ENCODE assay signal across 8 cellular contexts in genomic region chr18:37564796-37565137, GRCh38. TPM values are rescaled to one million over a fixed set of nuclear protein-coding genes. Genes with fewer than 3 reads are reported as not detected.
DNase-seq lines count a peak whose midpoint lies in the region; ATAC-seq and TF ChIP-seq lines count a peak whose summit lies in the region.

No MANE protein-coding gene starts in this region.

- H3K79me1 ChIP-seq in mesendoderm (ENCODE audit: low read length), result no peaks in the 10 kb centered on the region

- peak; percentile 41 for DNase-seq in activated naive CD4-positive, alpha-beta T cell treated with anti-CD3 and anti-CD28 coated beads, Interleukin-2, amount 10 ng/mL, durations not matched to agents 7 days and 5 days
- no peak for DNase-seq in activated naive CD4-positive, alpha-beta T cell treated with Interleukin-2 at 50 U/mL for 16 hours
- peak; percentile 95 for DNase-seq in endodermal cell
- DNase-seq in mesendoderm, result peak; percentile 83
- no peak for DNase-seq in T-helper 9 cell
- no peak for DNase-seq in AML-193 (lab: John Stamatoyannopoulos, UW)
- no peak for DNase-seq in stimulated activated CD4-positive, alpha-beta T cell treated with anti-CD3 and anti-CD28 coated beads, Interleukin-4, amount 100 ng/mL, for 1 hour

- H2BK120ac ChIP-seq in mesendoderm (ENCODE audit: low read depth, low read length), result no peak overlapping the region

- WGBS in endodermal cell (ENCODE audit: insufficient coverage in 1 of 2, insufficient read length in 1 of 2), 2 experiments, result 2 to 3% methylated on average over 20 to 22 of the region's 22 CpGs
- no CpG with 5 or more reads among the region's 22 CpGs for WGBS in mesendoderm (ENCODE audit: extremely low coverage, insufficient coverage, low lambda C conversion rate)

- ATAC-seq in HG03159 (IDR thresholded peaks at IDR 0.05; ENCODE audit: unreplicated experiment), result no peak

- no peak overlapping the region for H3K23ac ChIP-seq in mesendoderm (ENCODE audit: low read length)

- H2AK5ac ChIP-seq in mesendoderm (ENCODE audit: low read length), result no peak overlapping the region

- CTCF ChIA-PET in activated naive CD4-positive, alpha-beta T cell treated with anti-CD3 and anti-CD28 coated beads, Interleukin-2, amount 10 ng/mL, durations not matched to agents 7 days and 5 days (lab: Charles Lee), result no interaction called here

- H2BK15ac ChIP-seq in mesendoderm (replicated peaks; ENCODE audit: low read depth), result no peak overlapping the region

- H3K56ac ChIP-seq in mesendoderm (ENCODE audit: low read length), result no peak overlapping the region

- H3K9me3 Mint-ChIP-seq in activated naive CD4-positive, alpha-beta T cell treated with anti-CD3 and anti-CD28 coated beads, Interleukin-2, amount 10 ng/mL, durations not matched to agents 7 days and 5 days, result no peaks in the 10 kb centered on the region
- no peaks in the 10 kb centered on the region for H3K9me3 Mint-ChIP-seq in endodermal cell

- no peaks in the 10 kb centered on the region for H3K36me3 ChIP-seq in endodermal cell (ENCODE audit: control insufficient read depth, insufficient read depth, low read length)
- H3K36me3 ChIP-seq in mesendoderm (ENCODE audit: control insufficient read depth, insufficient read depth, low read length), result no peaks in the 10 kb centered on the region

- no peaks in the 10 kb centered on the region for H3K4me1 ChIP-seq in endodermal cell (ENCODE audit: control insufficient read depth, insufficient read depth, low read length)
- H3K4me1 ChIP-seq in mesendoderm (ENCODE audit: control insufficient read depth, low read depth, low read length), result no peaks in the 10 kb centered on the region

- no peaks in the 10 kb centered on the region for H3K79me2 ChIP-seq in mesendoderm (ENCODE audit: control insufficient read depth, insufficient read depth, low read length)

- peaks cover 7% of the 10 kb centered on the region for H3K4me1 Mint-ChIP-seq in activated naive CD4-positive, alpha-beta T cell treated with anti-CD3 and anti-CD28 coated beads, Interleukin-2, amount 10 ng/mL, durations not matched to agents 7 days and 5 days
- peaks cover 9% of the 10 kb centered on the region for H3K4me1 Mint-ChIP-seq in endodermal cell

- H3K9me3 ChIP-seq in endodermal cell (ENCODE audit: control insufficient read depth, low read length), result no peaks in the 10 kb centered on the region

- H4K5ac ChIP-seq in mesendoderm (ENCODE audit: low read length), result no peak overlapping the region

- no peak overlapping the region for H3K9ac ChIP-seq in endodermal cell (ENCODE audit: extremely low read depth, low read length, poor library complexity, severe bottlenecking)
- H3K9ac ChIP-seq in mesendoderm (ENCODE audit: low read length), result no peak overlapping the region

- peaks cover 2% of the 10 kb centered on the region for H3K36me3 Mint-ChIP-seq in activated naive CD4-positive, alpha-beta T cell treated with anti-CD3 and anti-CD28 coated beads, Interleukin-2, amount 10 ng/mL, durations not matched to agents 7 days and 5 days
- H3K36me3 Mint-ChIP-seq in endodermal cell (ENCODE audit: low read depth), result no peaks in the 10 kb centered on the region

- no peak overlapping the region for H3K18ac ChIP-seq in mesendoderm (ENCODE audit: low read length)

- H3K4me3 Mint-ChIP-seq in activated naive CD4-positive, alpha-beta T cell treated with anti-CD3 and anti-CD28 coated beads, Interleukin-2, amount 10 ng/mL, durations not matched to agents 7 days and 5 days, result no peak overlapping the region
- peak overlapping the region; percentile 65 for H3K4me3 Mint-ChIP-seq in endodermal cell

- H4K8ac ChIP-seq in mesendoderm (ENCODE audit: low read depth, low read length), result no peak overlapping the region

- H3K4me2 ChIP-seq in mesendoderm (ENCODE audit: low read length), result peak overlapping the region; percentile 81

- peak overlapping the region; percentile 89 for H3K4me3 ChIP-seq in endodermal cell (ENCODE audit: low read length)
- no peak overlapping the region for H3K4me3 ChIP-seq in mesendoderm (ENCODE audit: low read length)

- H3K4ac ChIP-seq in mesendoderm (ENCODE audit: low read depth, low read length), result no peak overlapping the region

- H3K27ac ChIP-seq in endodermal cell (ENCODE audit: low read depth, low read length), result no peak overlapping the region
- no peak overlapping the region for H3K27ac ChIP-seq in mesendoderm (ENCODE audit: low read depth, low read length)

- H3K27ac Mint-ChIP-seq in activated naive CD4-positive, alpha-beta T cell treated with anti-CD3 and anti-CD28 coated beads, Interleukin-2, amount 10 ng/mL, durations not matched to agents 7 days and 5 days, result no peak overlapping the region
- H3K27ac Mint-ChIP-seq in endodermal cell, result no peak overlapping the region

- H3K27me3 ChIP-seq in endodermal cell (ENCODE audit: control insufficient read depth, insufficient read depth, low read length, poor library complexity, severe bottlenecking) (peaks cover 94% of the 10 kb centered on the region), mesendoderm (ENCODE audit: insufficient read depth, low read length, poor library complexity) (peaks cover 38% of the 10 kb centered on the region)

- peaks cover 66% of the 10 kb centered on the region for H3K27me3 Mint-ChIP-seq in activated naive CD4-positive, alpha-beta T cell treated with anti-CD3 and anti-CD28 coated beads, Interleukin-2, amount 10 ng/mL, durations not matched to agents 7 days and 5 days
- H3K27me3 Mint-ChIP-seq in endodermal cell (ENCODE audit: insufficient read depth), result peaks cover 85% of the 10 kb centered on the region

- no peak for TF ChIP-seq CTCF in endodermal cell (conservative IDR thresholded peaks at IDR 0.05)

- H2BK5ac ChIP-seq in mesendoderm (ENCODE audit: low read length), result no peak overlapping the region

RNA-seq across cellular contexts. Expression of gene CELF4, which starts 0.8 kb away (rescaled TPM):
- total RNA-seq in endodermal cell, result 1 to 10 TPM; 5.7 to 6.7 TPM
- 3.2 TPM for polyA plus RNA-seq in endodermal cell (2013, experiment 1 of 2)
- polyA plus RNA-seq in endodermal cell (2013, experiment 2 of 2), result 3.6 TPM
- polyA plus RNA-seq in mesendoderm (2013, experiment 1 of 2), result 1.9 TPM
- 2.3 TPM for polyA plus RNA-seq in mesendoderm (2013, experiment 2 of 2)

Comparison
In these comparisons a context has a peak if more than half of its experiments do, and no peak if none do; other contexts are left out.
1. DNase-seq: peak in activated naive CD4-positive, alpha-beta T cell treated with anti-CD3 and anti-CD28 coated beads, Interleukin-2, amount 10 ng/mL, durations not matched to agents 7 days and 5 days (single experiment), endodermal cell (single experiment) and mesendoderm (single experiment); none in activated naive CD4-positive, alpha-beta T cell treated with Interleukin-2 at 50 U/mL for 16 hours (single experiment), T-helper 9 cell (single experiment), AML-193 (0 of 2) and stimulated activated CD4-positive, alpha-beta T cell treated with anti-CD3 and anti-CD28 coated beads, Interleukin-4, amount 100 ng/mL, for 1 hour (single experiment).